ENCODE assay signal across 10 cellular contexts in genomic region chr18:76252880-76253279, GRCh38.
DNase-seq lines count a peak whose midpoint lies in the region; ATAC-seq and TF ChIP-seq lines count a peak whose summit lies in the region.
"Had no signal": no experiment of that assay in that cellular context is flagged by ENCODE, and none has a peak within 500 bp of the region (broad histone marks: within the 10 kb centered on the region; RNA-seq: fewer than 3 reads in every experiment).

No MANE protein-coding gene starts in this region.

- in situ Hi-C loops in ACHN (cut with HindIII; ENCODE audit: low pct_ligation_motif_present, low pct_unique_long_range_greater_than_20kb, low sequenced_read_pairs), result no loop called here

- H3K4me3 ChIP-seq in fibroblast of pulmonary artery (replicated peaks; ENCODE audit: low read depth, low read length), result no peak overlapping the region
- H3K4me3 ChIP-seq: right atrium auricular region had no signal

- no peak for ATAC-seq in GM18502 (IDR thresholded peaks at IDR 0.05; ENCODE audit: poor library complexity, unreplicated experiment)

- DNase-seq in ACHN (peak; percentile 24), NCI-H82 treated with DMSO at 0.1 percent for 48 hours (lab: John Stamatoyannopoulos, UW; ENCODE audit: unreplicated experiment) (peak; percentile 1), fibroblast of pulmonary artery (ENCODE audit: low read depth) (peak; percentile 12), 8988T (no peak), occipital lobe (lab: John Stamatoyannopoulos, UW) (no peak), DMS79 treated with DMSO at 0.1 percent for 48 hours (lab: John Stamatoyannopoulos, UW) (no peak)
- DNase-seq: activated B cell treated with CpG ODN at 0.5 μM for 24 hours had no signal

- TF ChIP-seq CTCF in GM12873 (IDR thresholded peaks at IDR 0.05; ENCODE audit: insufficient read depth, low read depth, low read length, missing control alignments) (peak; percentile 46), fibroblast of pulmonary artery (IDR thresholded peaks at IDR 0.05; ENCODE audit: low read length, missing control alignments) (peak; percentile 44)

Comparison
In these comparisons a context has a peak if more than half of its experiments do, and no peak if none do; other contexts are left out.
1. DNase-seq: peak in ACHN (single experiment), NCI-H82 treated with DMSO at 0.1 percent for 48 hours (single experiment) and fibroblast of pulmonary artery (single experiment); none in 8988T (single experiment), occipital lobe (single experiment) and DMS79 treated with DMSO at 0.1 percent for 48 hours (single experiment).